In the genomic region with DNA sequence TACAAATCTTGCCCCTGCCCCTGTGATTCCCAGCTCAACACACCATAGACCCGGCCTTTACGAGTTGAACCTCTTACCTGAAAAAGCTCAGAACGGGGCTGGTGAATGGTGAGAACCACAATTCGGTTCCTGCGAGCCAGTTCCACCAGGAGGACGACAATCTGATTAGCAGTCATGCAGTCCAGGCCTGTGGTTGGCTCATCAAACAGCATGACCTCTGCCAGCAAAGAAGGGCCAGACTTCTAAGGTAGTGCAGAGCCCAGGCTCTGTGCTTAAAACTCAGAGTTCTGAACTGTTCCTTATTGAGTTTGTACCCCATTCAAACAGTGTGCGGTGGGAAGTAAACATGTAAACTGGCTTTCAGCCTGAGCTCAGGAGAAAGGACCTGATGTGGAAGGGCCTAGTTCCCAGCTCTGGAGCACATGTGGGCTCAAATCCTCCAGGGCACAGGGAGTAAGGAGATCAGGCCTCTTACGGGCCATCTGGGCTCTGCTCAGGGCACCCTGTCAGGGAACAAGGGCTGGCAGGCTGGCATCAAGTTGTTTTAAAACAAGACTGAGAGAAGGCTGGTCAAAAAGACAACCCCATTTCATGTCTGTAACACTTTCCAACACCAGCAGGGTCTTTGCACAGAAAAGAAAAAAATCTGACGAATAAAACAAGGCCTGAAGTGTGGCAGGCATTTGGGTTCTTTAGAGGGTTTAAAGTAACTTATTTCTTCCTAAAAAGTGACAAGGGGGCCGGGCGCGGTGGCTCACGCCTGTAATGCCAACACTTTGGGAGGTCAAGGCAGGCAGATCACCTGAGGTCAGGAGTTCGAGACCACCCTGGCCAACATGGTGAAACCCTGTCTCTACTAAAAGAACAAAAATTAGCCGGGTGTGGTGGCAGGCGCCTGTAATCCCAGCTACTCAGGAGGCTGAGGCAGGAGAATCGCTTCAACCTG, we compare ENCODE assay signal across 20 cellular contexts. TPM values are rescaled to one million over a fixed set of nuclear protein-coding genes. Genes with fewer than 3 reads are reported as not detected.
DNase-seq lines count a peak whose midpoint lies in the region; ATAC-seq, FAIRE-seq and TF ChIP-seq lines count a peak whose summit lies in the region.
"Had no signal": no experiment of that assay in that cellular context is flagged by ENCODE, and none has a peak within 500 bp of the region (broad histone marks: within the 10 kb centered on the region; RNA-seq: fewer than 3 reads in every experiment).

No MANE protein-coding gene starts in this region.

- H3K9me1 ChIP-seq in K562 (ENCODE audit: control insufficient read depth, insufficient read depth, low read length), result no peaks in the 10 kb centered on the region

- POLR2A ChIA-PET in K562 (lab: Yijun Ruan, JAX), result interaction anchor here (0.7 to 1.5 kb wide), 4 partner anchors 9 to 1143 kb away, joined by 3 to 6 read pairs (median 4); no protein-coding TSS in a partner anchor

- no TSS peak for BruUV-seq in K562 (replicated peaks; lab: Mats Ljungman, UMichigan)

- no peaks in the 10 kb centered on the region for H3K9me3 Mint-ChIP-seq in activated naive CD8-positive, alpha-beta T cell treated with anti-CD3 and anti-CD28 coated beads for 36 hours
- H3K9me3 Mint-ChIP-seq: CD4-positive, alpha-beta memory T cell; H9 had no signal

- H3K27me3 Mint-ChIP-seq in activated naive CD8-positive, alpha-beta T cell treated with anti-CD3 and anti-CD28 coated beads for 36 hours, result peaks cover 42% of the 10 kb centered on the region

- H3K27ac ChIP-seq in K562 (ENCODE audit: extremely low read depth, low read depth, low read length) (no peak overlapping the region), liver (ENCODE audit: low read depth in 1 of 2, low read length in 2 of 2) (peak overlapping the region; percentile 25 to 37)
- H3K27ac ChIP-seq: BLaER1 had no signal

- H3K9ac ChIP-seq in K562 (ENCODE audit: insufficient read depth in 1 of 2, low read depth in 2 of 2, low read length in 2 of 2) (no peak overlapping the region), liver (ENCODE audit: low read depth in 1 of 2, low read length in 2 of 2) (no peak overlapping the region)
- H3K9ac ChIP-seq: BLaER1 had no signal

- peaks cover 3% of the 10 kb centered on the region for H3K4me1 Mint-ChIP-seq in activated naive CD8-positive, alpha-beta T cell treated with anti-CD3 and anti-CD28 coated beads for 36 hours

- H3K4me3 Mint-ChIP-seq in activated naive CD8-positive, alpha-beta T cell treated with anti-CD3 and anti-CD28 coated beads for 36 hours, result no peak overlapping the region
- H3K4me3 Mint-ChIP-seq: CD14-positive monocyte; CD4-positive, alpha-beta memory T cell; H9 had no signal

- TF ChIP-seq RAD21 in K562 (CRISPR knock-in tag; conservative IDR thresholded peaks at IDR 0.05 in 1 of 2, IDR thresholded peaks at IDR 0.05 in 1 of 2) (no peak), liver (IDR thresholded peaks at IDR 0.05) (no peak)

- H4K20me1 ChIP-seq in K562 (replicated peaks; ENCODE audit: control insufficient read depth, insufficient read depth, low read length), result no peaks in the 10 kb centered on the region; the same call in 1 of the 2 replicates
- H4K20me1 ChIP-seq: BLaER1 had no signal

- TF ChIP-seq EP300 in K562 (IDR thresholded peaks at IDR 0.05; ENCODE audit: low read length), result no peak

- H3K79me2 ChIP-seq in K562 (ENCODE audit: control insufficient read depth, insufficient read depth, low read length), result no peaks in the 10 kb centered on the region

- H3K36me3 Mint-ChIP-seq in activated naive CD8-positive, alpha-beta T cell treated with anti-CD3 and anti-CD28 coated beads for 36 hours, result no peaks in the 10 kb centered on the region
- H3K36me3 Mint-ChIP-seq: CD14-positive monocyte; CD4-positive, alpha-beta memory T cell had no signal

- H3K4me3 ChIP-seq in K562, result no peak overlapping the region
- H3K4me3 ChIP-seq in liver (ENCODE audit: low read depth in 1 of 3, low read length in 3 of 3), result no peak overlapping the region
- H3K4me3 ChIP-seq: BLaER1 had no signal

- H3K4me1 ChIP-seq in K562 (replicated peaks in 1 of 2; ENCODE audit: control insufficient read depth in 2 of 2, insufficient read depth in 2 of 2, low read length in 2 of 2), result peaks cover 0 to 4% of the 10 kb centered on the region in 2 experiments; a peak in 4 of 5 replicates
- H3K4me1 ChIP-seq in liver (ENCODE audit: control insufficient read depth in 4 of 4, insufficient read depth in 4 of 4, low read length in 3 of 4), result peaks cover 4 to 57% (median 44%) of the 10 kb centered on the region in 4 donors
- H3K4me1 ChIP-seq: BLaER1 had no signal

- TF ChIP-seq CTCF in K562 (IDR thresholded peaks at IDR 0.05 in 2 of 3, conservative IDR thresholded peaks at IDR 0.05 in 1 of 3; ENCODE audit: insufficient read depth in 2 of 3, low read depth in 1 of 3, low read length in 3 of 3), result no peak
- no peak for TF ChIP-seq CTCF in liver (IDR thresholded peaks at IDR 0.05; ENCODE audit: low read depth, low read length, missing input control)

- FAIRE-seq in GM19239 (lab: Jason Lieb, UNC) (peak; percentile 14), HTR-8/SVneo (lab: Jason Lieb, UNC) (peak; percentile 20), K562 (lab: Jason Lieb, UNC) (no peak), frontal cortex (lab: Jason Lieb, UNC) (no peak)

- intact Hi-C loops in K562 (cut with micrococcal nuclease), result no loop called here

- DNase-seq in GM19239 (ENCODE audit: insufficient read length, low spot score) (no peak), HTR-8/SVneo (ENCODE audit: insufficient read length, low spot score) (no peak), K562 (ENCODE audit: extremely low read depth in 1 of 4, low spot score in 3 of 4) (no peak), frontal cortex (ENCODE audit: low spot score in 2 of 2) (no peak)
- no peak for DNase-seq in activated naive CD8-positive, alpha-beta T cell treated with anti-CD3 and anti-CD28 coated beads for 36 hours
- DNase-seq: 8988T; CD4-positive, alpha-beta memory T cell; DMS153; DMS79 treated with DMSO at 0.1 percent for 48 hours; GF-D8; GOT3; H9; KBM-7 had no signal

- H3K27ac Mint-ChIP-seq in activated naive CD8-positive, alpha-beta T cell treated with anti-CD3 and anti-CD28 coated beads for 36 hours, result no peak overlapping the region
- H3K27ac Mint-ChIP-seq: CD14-positive monocyte; CD4-positive, alpha-beta memory T cell; H9 had no signal

- TF ChIP-seq POLR2A in K562 (conservative IDR thresholded peaks at IDR 0.05), result no peak

- H3K36me3 ChIP-seq in K562 (ENCODE audit: control insufficient read depth, insufficient read depth, low read length), result no peaks in the 10 kb centered on the region
- H3K36me3 ChIP-seq in liver (ENCODE audit: control insufficient read depth in 4 of 4, insufficient read depth in 3 of 4, low read depth in 1 of 4, low read length in 3 of 4), result peaks cover under 1 to 25% (median 11%) of the 10 kb centered on the region in 4 donors
- H3K36me3 ChIP-seq: BLaER1 had no signal

- CTCF ChIA-PET in K562 (lab: Yijun Ruan, JAX; ENCODE audit: low intra/inter-chr PET ratio), result no interaction called here

- in situ Hi-C loops in K562 (cut with MboI), result no loop called here

- ATAC-seq in K562 (peak; percentile 60), GM18868 (IDR thresholded peaks at IDR 0.05; ENCODE audit: unreplicated experiment) (no peak), GM21576 (IDR thresholded peaks at IDR 0.05; ENCODE audit: unreplicated experiment) (no peak)

- H3K27me3 ChIP-seq in K562 (ENCODE audit: control insufficient read depth in 2 of 2, insufficient read depth in 2 of 2, low read length in 2 of 2), result peaks cover 21 to 38% of the 10 kb centered on the region in 2 experiments
- H3K27me3 ChIP-seq in liver (ENCODE audit: control insufficient read depth in 4 of 4, insufficient read depth in 4 of 4, low read length in 3 of 4), result no peaks in the 10 kb centered on the region
- H3K27me3 ChIP-seq: BLaER1 had no signal

- H3K9me3 ChIP-seq in K562 (replicated peaks; ENCODE audit: control insufficient read depth, insufficient read depth, low read depth, low read length) (no peaks in the 10 kb centered on the region), liver (ENCODE audit: control insufficient read depth in 4 of 4, low read length in 3 of 4) (no peaks in the 10 kb centered on the region)
- H3K9me3 ChIP-seq: BLaER1 had no signal

- peak overlapping the region; percentile 56; the same call in 1 of the 2 replicates for H2AFZ ChIP-seq in K562 (ENCODE audit: low read depth, low read length)

- no peak overlapping the region for H3K4me2 ChIP-seq in K562 (ENCODE audit: insufficient read depth, low read length)
- H3K4me2 ChIP-seq: BLaER1 had no signal

- WGBS in K562 (ENCODE audit: insufficient coverage, low coverage, missing lambda C conversion rate), result 23% methylated on average over 17 of the region's 17 CpGs
- 76% methylated on average over 17 of the region's 17 CpGs for WGBS in liver

RNA-seq across cellular contexts. Expression of gene ABCG5, which starts 12.1 kb away (rescaled TPM):
- total RNA-seq in K562 (2011; cell fraction: chromatin; rRNA removed; ENCODE audit: low replicate concordance), result not detected in 2 replicates
- total RNA-seq in K562 (2011; cell fraction: nucleolus; rRNA removed), result not detected in 2 replicates
- not detected in 2 replicates for total RNA-seq in K562 (2011; cell fraction: nucleoplasm; rRNA removed)
- total RNA-seq in K562 (2014; rRNA removed) (not detected in 2 replicates), K562 (2014; rRNA removed; fragmentation: Illumina TruSeq; extraction: Trizol) (not detected in 2 replicates), K562 (2015; rRNA removed; fragmentation: Illumina TruSeq; extraction: Trizol) (not detected in 2 replicates), K562 (2021) (not detected in 2 replicates), liver (10 to 100 TPM; 15.4 to 58.3 TPM), frontal cortex (not detected)
- polyA plus RNA-seq in K562 (2011; rRNA removed) (not detected in 2 replicates), K562 (2014; fragmentation: Illumina TruSeq; extraction: Trizol) (not detected in 2 replicates), K562 (2014; fragmentation: Nextera tagmentation; extraction: Ambion mirVana) (under 1 TPM; 0.01 TPM), K562 (2014; rRNA removed) (not detected in 2 replicates), liver (10 to 100 TPM; 18.7 to 63.8 TPM)
- polyA plus RNA-seq in K562 (2011; cell fraction: cytosol; rRNA removed), result not detected in 2 replicates
- polyA plus RNA-seq in K562 (2011; cell fraction: nucleus; rRNA removed), result not detected in 2 replicates
- polyA plus RNA-seq in K562 (2012), result 0.03 and 0.05 TPM in 2 replicates
- polyA minus RNA-seq in K562 (2011; rRNA and poly(A)+ RNA removed), result not detected in 2 replicates
- polyA minus RNA-seq in K562 (2011; cell fraction: cytosol; rRNA and poly(A)+ RNA removed), result not detected in 2 replicates
- not detected in 2 replicates for polyA minus RNA-seq in K562 (2011; cell fraction: nucleus; rRNA and poly(A)+ RNA removed)
- total RNA-seq in activated naive CD8-positive, alpha-beta T cell treated with anti-CD3 and anti-CD28 coated beads for 36 hours, result not detected
- total RNA-seq: A673; CD4-positive, alpha-beta memory T cell; H9 had no signal
- polyA plus RNA-seq: AG04450; CD14-positive monocyte; CD4-positive, alpha-beta memory T cell had no signal

RNA-seq across cellular contexts. Expression of gene ABCG8, which starts 12.2 kb away (rescaled TPM):
- not detected in 2 replicates for total RNA-seq in K562 (2011; cell fraction: chromatin; rRNA removed; ENCODE audit: low replicate concordance)
- total RNA-seq in K562 (2011; cell fraction: nucleolus; rRNA removed), result not detected in 2 replicates
- total RNA-seq in K562 (2011; cell fraction: nucleoplasm; rRNA removed), result not detected in 2 replicates
- total RNA-seq in K562 (2014; rRNA removed) (not detected in 2 replicates), K562 (2014; rRNA removed; fragmentation: Illumina TruSeq; extraction: Trizol) (not detected in 2 replicates), K562 (2015; rRNA removed; fragmentation: Illumina TruSeq; extraction: Trizol) (not detected in 2 replicates), K562 (2021) (not detected in 2 replicates), liver (10 to 100 TPM; 16.8 to 81.2 TPM), frontal cortex (0.41 TPM)
- polyA plus RNA-seq in K562 (2011; rRNA removed) (not detected in 2 replicates), K562 (2014; fragmentation: Illumina TruSeq; extraction: Trizol) (not detected in 2 replicates), K562 (2014; fragmentation: Nextera tagmentation; extraction: Ambion mirVana) (not detected), K562 (2014; rRNA removed) (not detected in 2 replicates), liver (10 to 100 TPM; 28.1 to 46.9 TPM)
- not detected in 2 replicates for polyA plus RNA-seq in K562 (2011; cell fraction: cytosol; rRNA removed)
- polyA plus RNA-seq in K562 (2011; cell fraction: nucleus; rRNA removed), result not detected in 2 replicates
- 0.01 TPM in 1 of 2 replicates, not detected in the other for polyA plus RNA-seq in K562 (2012)
- polyA minus RNA-seq in K562 (2011; rRNA and poly(A)+ RNA removed), result not detected in 2 replicates
- polyA minus RNA-seq in K562 (2011; cell fraction: cytosol; rRNA and poly(A)+ RNA removed), result not detected in 2 replicates
- not detected in 2 replicates for polyA minus RNA-seq in K562 (2011; cell fraction: nucleus; rRNA and poly(A)+ RNA removed)
- total RNA-seq in activated naive CD8-positive, alpha-beta T cell treated with anti-CD3 and anti-CD28 coated beads for 36 hours, result not detected
- total RNA-seq: A673; CD4-positive, alpha-beta memory T cell; H9 had no signal
- polyA plus RNA-seq: AG04450, CD14-positive monocyte had no signal

RNA-seq across cellular contexts. Expression of gene DYNC2LI1, which starts 52.7 kb away (rescaled TPM):
- 10.0 and 39.4 TPM in 2 replicates for total RNA-seq in K562 (2011; cell fraction: chromatin; rRNA removed; ENCODE audit: low replicate concordance)
- 5.7 and 9.2 TPM in 2 replicates for total RNA-seq in K562 (2011; cell fraction: nucleolus; rRNA removed)
- 15.2 and 21.2 TPM in 2 replicates for total RNA-seq in K562 (2011; cell fraction: nucleoplasm; rRNA removed)
- 12.4 and 23.8 TPM in 2 replicates for total RNA-seq in K562 (2014; rRNA removed)
- total RNA-seq in K562 (2014; rRNA removed; fragmentation: Illumina TruSeq; extraction: Trizol), result 25.8 and 28.3 TPM in 2 replicates
- total RNA-seq in K562 (2015; rRNA removed; fragmentation: Illumina TruSeq; extraction: Trizol), result 20.2 and 25.3 TPM in 2 replicates
- 12.5 and 14.1 TPM in 2 replicates for total RNA-seq in K562 (2021)
- polyA plus RNA-seq in K562 (2011; rRNA removed), result 33.3 and 42.2 TPM in 2 replicates
- polyA plus RNA-seq in K562 (2011; cell fraction: cytosol; rRNA removed), result 4.6 and 12.2 TPM in 2 replicates
- polyA plus RNA-seq in K562 (2011; cell fraction: nucleus; rRNA removed), result 13.0 and 23.1 TPM in 2 replicates
- 12.7 and 24.7 TPM in 2 replicates for polyA plus RNA-seq in K562 (2012)
- 20.3 and 22.5 TPM in 2 replicates for polyA plus RNA-seq in K562 (2014; fragmentation: Illumina TruSeq; extraction: Trizol)
- polyA plus RNA-seq in K562 (2014; fragmentation: Nextera tagmentation; extraction: Ambion mirVana), result 10 to 100 TPM; 37.5 to 40.0 TPM
- polyA plus RNA-seq in K562 (2014; rRNA removed), result 25.3 and 26.3 TPM in 2 replicates
- polyA minus RNA-seq in K562 (2011; rRNA and poly(A)+ RNA removed), result 21.3 and 23.2 TPM in 2 replicates
- polyA minus RNA-seq in K562 (2011; cell fraction: cytosol; rRNA and poly(A)+ RNA removed), result 2.5 and 10.7 TPM in 2 replicates
- polyA minus RNA-seq in K562 (2011; cell fraction: nucleus; rRNA and poly(A)+ RNA removed), result 11.8 and 20.4 TPM in 2 replicates
- total RNA-seq in liver, result 1 to 10 TPM; 5.6 to 6.1 TPM
- polyA plus RNA-seq in liver, result 1 to 10 TPM; 5.4 to 5.7 TPM
- 1 to 10 TPM; 9.6 to 10.0 TPM for total RNA-seq in activated naive CD8-positive, alpha-beta T cell treated with anti-CD3 and anti-CD28 coated beads for 36 hours
- total RNA-seq in frontal cortex, result 34.6 TPM

Comparison
In these comparisons a context has a peak if more than half of its experiments do, and no peak if none do; other contexts are left out.
1. RNA of gene ABCG5, which starts 12.1 kb away (total RNA-seq): 15.4 to 58.3 TPM in liver; not detected in K562, not detected in activated naive CD8-positive, alpha-beta T cell treated with anti-CD3 and anti-CD28 coated beads for 36 hours and not detected in frontal cortex (single experiment); every median in the first group is over 10 times any median in the second.
2. RNA of gene ABCG8, which starts 12.2 kb away (total RNA-seq): 16.8 to 81.2 TPM in liver; 0.41 TPM in frontal cortex (single experiment), not detected in K562 and not detected in activated naive CD8-positive, alpha-beta T cell treated with anti-CD3 and anti-CD28 coated beads for 36 hours; every median in the first group is over 10 times any median in the second.